Comparison of ENCODE assay signal across 19 cellular contexts in the genomic region with DNA sequence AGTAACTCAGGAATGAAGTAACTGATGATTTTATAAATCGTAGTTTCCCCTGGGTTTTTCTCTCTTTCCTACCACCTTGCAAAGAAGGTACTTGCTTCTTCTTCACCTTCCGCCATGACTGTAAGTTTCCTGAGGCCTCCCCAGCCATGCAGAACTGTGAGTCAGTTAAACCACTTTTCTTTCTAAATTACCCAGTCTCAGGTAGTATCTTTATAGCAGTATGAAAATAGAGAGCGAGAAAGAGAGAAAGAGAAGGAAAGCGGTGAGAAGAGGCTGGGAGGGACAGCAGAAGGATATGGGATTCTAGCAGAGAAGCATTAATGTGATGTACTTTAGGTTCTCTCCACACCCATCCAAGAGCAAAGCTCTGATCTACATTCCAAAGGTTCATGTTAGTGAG.
"Had no signal": no experiment of that assay in that cellular context is flagged by ENCODE, and none has a peak within 500 bp of the region (broad histone marks: within the 10 kb centered on the region; RNA-seq: fewer than 3 reads in every experiment).

No MANE protein-coding gene starts in this region.

- H3K27me3 Mint-ChIP-seq: activated B cell treated with CpG ODN at 0.5 μM for 24 hours, T-cell had no signal

- FAIRE-seq: K562, TTC549 had no signal

- H3K27me3 ChIP-seq: brain microvascular endothelial cell, cardiac muscle cell had no signal

- H3K4me3 Mint-ChIP-seq: activated B cell treated with CpG ODN at 0.5 μM for 24 hours, T-cell had no signal

- H3K27ac Mint-ChIP-seq: activated B cell treated with CpG ODN at 0.5 μM for 24 hours; activated T-cell treated with anti-CD3 and anti-CD28 coated beads, Interleukin-2, amount 50 U/mL, for 72 hours; T-cell had no signal

- H3K9me3 Mint-ChIP-seq: T-cell had no signal

- DNase-seq: activated B cell treated with CpG ODN at 0.5 μM for 24 hours; activated CD4-positive, alpha-beta T cell treated with anti-CD3 and anti-CD28 coated beads for 1 hour; activated CD8-positive, alpha-beta memory T cell treated with anti-CD3 and anti-CD28 coated beads for 24 hours; activated T-cell treated with anti-CD3 and anti-CD28 coated beads, Interleukin-2, amount 50 U/mL, for 72 hours; brain microvascular endothelial cell; Kasumi-1; NCI-H1105 treated with DMSO at 0.1 percent for 48 hours; NCI-H1436 treated with DMSO at 0.1 percent for 48 hours; NCI-H187; NCI-H2081; NCI-H510A treated with DMSO at 0.1 percent for 48 hours; NCI-H69; PC-9; SHP77 treated with DMSO at 0.1 percent for 48 hours; T-cell; T1000 had no signal

- H3K36me3 Mint-ChIP-seq: T-cell had no signal

- H3K36me3 ChIP-seq: brain microvascular endothelial cell, cardiac muscle cell had no signal

- H3K27ac ChIP-seq: brain microvascular endothelial cell, cardiac muscle cell, PC-9 had no signal

- H3K4me3 ChIP-seq: cardiac muscle cell, K562, PC-9 had no signal
